Comparison of ENCODE assay signal across 15 cellular contexts in genomic region chr17:35018814-35019213, GRCh38. TPM values are rescaled to one million over a fixed set of nuclear protein-coding genes. Genes with fewer than 3 reads are reported as not detected.
DNase-seq lines count a peak whose midpoint lies in the region; ATAC-seq and TF ChIP-seq lines count a peak whose summit lies in the region.
"Had no signal": no experiment of that assay in that cellular context is flagged by ENCODE, and none has a peak within 500 bp of the region (broad histone marks: within the 10 kb centered on the region; RNA-seq: fewer than 3 reads in every experiment).

No MANE protein-coding gene starts in this region.

- H3K4me3 ChIP-seq in LNCaP clone FGC (ENCODE audit: low read depth, low read length) (no peak overlapping the region), epithelial cell of esophagus (ENCODE audit: low read length) (no peak overlapping the region)

- peaks cover 88% of the 10 kb centered on the region for H3K36me3 Mint-ChIP-seq in CD4-positive, alpha-beta T cell (ENCODE audit: low read depth)
- H3K36me3 Mint-ChIP-seq in stimulated activated effector memory CD8-positive, alpha-beta T cell treated with anti-CD3 and anti-CD28 coated beads, Interleukin-12 subunit alpha, Interleukin-12 subunit beta, amount 100 ng/mL, for 72 hours: peaks cover 64% of the 10 kb centered on the region

- no peaks in the 10 kb centered on the region for H3K9me3 Mint-ChIP-seq in CD4-positive, alpha-beta T cell
- H3K9me3 Mint-ChIP-seq in stimulated activated effector memory CD8-positive, alpha-beta T cell treated with anti-CD3 and anti-CD28 coated beads, Interleukin-12 subunit alpha, Interleukin-12 subunit beta, amount 100 ng/mL, for 72 hours: no peaks in the 10 kb centered on the region
- H3K9me3 Mint-ChIP-seq: CD14-positive monocyte had no signal

- CTCF ChIA-PET in CD4-positive, alpha-beta T cell (lab: Charles Lee): interaction anchor here (3.1 kb wide), 1 partner anchor 71 kb away, joined by 10 read pairs; no protein-coding TSS in a partner anchor

- peak overlapping the region; percentile 54 for H3K27ac Mint-ChIP-seq in CD4-positive, alpha-beta T cell
- H3K27ac Mint-ChIP-seq in stimulated activated effector memory CD8-positive, alpha-beta T cell treated with anti-CD3 and anti-CD28 coated beads, Interleukin-12 subunit alpha, Interleukin-12 subunit beta, amount 100 ng/mL, for 72 hours: peak overlapping the region; percentile 67

- intact Hi-C loops in CD4-positive, alpha-beta T cell (cut with DNase I, micrococcal nuclease): no loop called here

- POLR2A ChIA-PET in CD4-positive, alpha-beta T cell (lab: Charles Lee): interaction anchor here (0.6 to 1.9 kb wide), 2 partner anchors 32 to 73 kb away, joined by 3 to 5 read pairs; no protein-coding TSS in a partner anchor

- ATAC-seq in CD4-positive, alpha-beta T cell (ENCODE audit: poor library complexity): no peak
- ATAC-seq in stimulated activated effector memory CD8-positive, alpha-beta T cell treated with anti-CD3 and anti-CD28 coated beads, Interleukin-12 subunit alpha, Interleukin-12 subunit beta, amount 100 ng/mL, for 72 hours: no peak
- ATAC-seq in GM21515 (IDR thresholded peaks at IDR 0.05; ENCODE audit: unreplicated experiment) (no peak), HG02610 (IDR thresholded peaks at IDR 0.05; ENCODE audit: unreplicated experiment) (no peak)
- ATAC-seq: Panc1 had no signal

- H3K4me1 Mint-ChIP-seq in CD4-positive, alpha-beta T cell (ENCODE audit: low read depth): peaks cover 43% of the 10 kb centered on the region
- H3K4me1 Mint-ChIP-seq in stimulated activated effector memory CD8-positive, alpha-beta T cell treated with anti-CD3 and anti-CD28 coated beads, Interleukin-12 subunit alpha, Interleukin-12 subunit beta, amount 100 ng/mL, for 72 hours: peaks cover 32% of the 10 kb centered on the region

- no peak overlapping the region for H3K4me3 Mint-ChIP-seq in CD4-positive, alpha-beta T cell
- H3K4me3 Mint-ChIP-seq in stimulated activated effector memory CD8-positive, alpha-beta T cell treated with anti-CD3 and anti-CD28 coated beads, Interleukin-12 subunit alpha, Interleukin-12 subunit beta, amount 100 ng/mL, for 72 hours: no peak overlapping the region
- H3K4me3 Mint-ChIP-seq: CD14-positive monocyte had no signal

- H3K27ac ChIP-seq in CD4-positive, alpha-beta T cell (ENCODE audit: low read depth, low read length): no peak overlapping the region
- H3K27ac ChIP-seq: KMS-11 had no signal

- H3K27me3 Mint-ChIP-seq in CD4-positive, alpha-beta T cell: no peaks in the 10 kb centered on the region

- no peaks in the 10 kb centered on the region for H3K9me3 ChIP-seq in CD4-positive, alpha-beta T cell (ENCODE audit: control insufficient read depth, low read length)

- TF ChIP-seq CTCF in CD4-positive, alpha-beta T cell (IDR thresholded peaks at IDR 0.05): no peak
- TF ChIP-seq CTCF in LNCaP clone FGC (IDR thresholded peaks at IDR 0.05; ENCODE audit: control insufficient read depth, extremely low read depth, insufficient read depth) (no peak), epithelial cell of esophagus (IDR thresholded peaks at IDR 0.05; ENCODE audit: insufficient read depth, low read depth, low read length, missing control alignments) (no peak)

- no peak for DNase-seq in CD4-positive, alpha-beta T cell
- peak; percentile 82 for DNase-seq in LNCaP clone FGC (ENCODE audit: low read depth)
- DNase-seq in epithelial cell of esophagus (ENCODE audit: low read depth): peak; percentile 44
- DNase-seq in stimulated activated effector memory CD8-positive, alpha-beta T cell treated with anti-CD3 and anti-CD28 coated beads, Interleukin-12 subunit alpha, Interleukin-12 subunit beta, amount 100 ng/mL, for 72 hours (ENCODE audit: low spot score in 2 of 2): no peak
- DNase-seq in hepatic stellate cell (ENCODE audit: low spot score): no peak
- DNase-seq in SW480 (ENCODE audit: low spot score): no peak
- DNase-seq: GF-D8, GOT3, NCI-H1048, NCI-H510A treated with DMSO at 0.1 percent for 48 hours had no signal

- no peaks in the 10 kb centered on the region for H3K27me3 ChIP-seq in CD4-positive, alpha-beta T cell (ENCODE audit: control insufficient read depth, insufficient read depth, low read length)

RNA-seq across cellular contexts. Expression of gene LIG3, which starts 38.5 kb away (rescaled TPM):
- 10 to 100 TPM; 44.6 to 49.1 TPM for total RNA-seq in CD4-positive, alpha-beta T cell

RNA-seq across cellular contexts. Expression of gene RFFL, which starts 44.7 kb away (rescaled TPM):
- total RNA-seq in CD4-positive, alpha-beta T cell: 10 to 100 TPM; 57.8 to 66.1 TPM

RNA-seq across cellular contexts. Expression of gene ZNF830, which starts 57.5 kb away (rescaled TPM):
- total RNA-seq in CD4-positive, alpha-beta T cell: 10 to 100 TPM; 34.4 to 39.0 TPM

RNA-seq across cellular contexts. Expression of gene CCT6B, which starts 57.6 kb away (rescaled TPM):
- 1 to 10 TPM; 4.6 to 4.9 TPM for total RNA-seq in CD4-positive, alpha-beta T cell

Comparison
In these comparisons a context has a peak if more than half of its experiments do, and no peak if none do; other contexts are left out.
1. DNase-seq: peak in LNCaP clone FGC (single experiment) and epithelial cell of esophagus (single experiment); none in CD4-positive, alpha-beta T cell (0 of 10), stimulated activated effector memory CD8-positive, alpha-beta T cell treated with anti-CD3 and anti-CD28 coated beads, Interleukin-12 subunit alpha, Interleukin-12 subunit beta, amount 100 ng/mL, for 72 hours (0 of 2), hepatic stellate cell (single experiment) and SW480 (single experiment).